In the genomic region with DNA sequence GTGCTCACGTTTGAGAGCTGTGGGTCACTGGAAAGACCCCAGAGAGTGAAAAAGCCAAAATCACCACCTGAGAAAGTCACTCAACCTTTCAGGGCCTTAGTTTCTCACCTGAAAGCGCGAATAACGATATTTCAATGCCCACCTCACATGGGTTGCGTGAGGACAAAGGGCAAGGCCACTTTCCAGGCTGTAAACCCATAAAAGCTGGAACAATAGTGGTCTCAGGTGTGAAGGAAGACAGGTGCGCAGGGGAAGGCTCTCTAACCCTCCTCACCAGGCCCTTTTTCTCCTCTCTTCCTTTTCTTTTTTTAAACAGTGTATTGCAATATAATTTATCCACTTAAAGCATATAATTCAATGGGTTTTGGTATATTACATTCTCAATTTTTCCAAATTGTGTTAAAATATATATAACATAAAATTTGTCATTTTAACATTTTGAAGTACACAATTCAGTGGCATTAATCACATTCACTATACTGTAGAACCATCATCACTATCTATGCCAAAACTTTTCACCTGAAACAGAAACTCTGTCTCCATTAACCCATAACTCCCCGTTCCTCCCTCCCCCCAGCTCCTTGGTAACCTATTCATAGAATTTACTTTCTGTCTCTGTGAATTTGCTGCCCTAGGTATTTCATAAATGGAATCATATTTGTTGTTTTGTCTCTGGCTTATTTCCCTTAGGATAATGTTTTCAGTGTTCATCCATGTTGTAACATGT, we compare ENCODE assay signal across 22 cellular contexts.
"Had no signal": no experiment of that assay in that cellular context is flagged by ENCODE, and none has a peak within 500 bp of the region (broad histone marks: within the 10 kb centered on the region; RNA-seq: fewer than 3 reads in every experiment).

No MANE protein-coding gene starts in this region.

- ATAC-seq: activated naive CD4-positive, alpha-beta T cell treated with anti-CD3 and anti-CD28 coated beads, Interleukin-2, amount 50 U/mL, for 72 hours; activated T-cell treated with anti-CD3 and anti-CD28 coated beads, Interleukin-2, amount 50 U/mL, for 72 hours; body of pancreas; foreskin keratinocyte; heart right ventricle; left lung; lower lobe of right lung; stimulated activated naive B cell treated with anti-CD40 and anti-IgM and Interleukin-4, amounts not matched to agents 10 μg/mL and 1 μg/mL and 100 μg/mL, for 72 hours had no signal

- H3K27me3 ChIP-seq: body of pancreas, esophagus muscularis mucosa, left lung, right atrium auricular region, tibial nerve had no signal

- H3K4me3 ChIP-seq: body of pancreas, esophagus muscularis mucosa, heart right ventricle, left lung, lower lobe of right lung, right atrium auricular region, smooth muscle cell, stomach, suprapubic skin, tibial nerve had no signal

- H3K27ac ChIP-seq: body of pancreas, esophagus muscularis mucosa, foreskin keratinocyte, heart right ventricle, left lung, lower lobe of right lung, right atrium auricular region, stomach, suprapubic skin, tibial nerve had no signal

- DNase-seq: activated B cell treated with CpG ODN at 0.5 μM for 24 hours; activated CD4-positive, alpha-beta T cell treated with anti-CD3 and anti-CD28 coated beads, Interleukin-2, amount 50 U/mL, for 4 hours; activated naive CD4-positive, alpha-beta T cell; activated T-cell treated with anti-CD3 and anti-CD28 coated beads for 4 hours; activated T-cell treated with anti-CD3 and anti-CD28 coated beads, Interleukin-2, amount 50 U/mL, for 72 hours; aorta; body of pancreas; effector CD4-positive, alpha-beta T cell; foreskin keratinocyte; heart right ventricle; left lung; lower lobe of right lung; mesenchymal stem cell; stimulated activated CD4-positive, alpha-beta T cell treated with anti-CD3 and anti-CD28 coated beads, Interleukin-2, amount 100 ng/mL, for 24 hours; stimulated activated naive B cell treated with anti-CD40 and anti-IgM and Interleukin-4, amounts not matched to agents 10 μg/mL and 1 μg/mL and 100 μg/mL, for 72 hours; stomach had no signal
